In genomic region chr17:64978138-64978537, GRCh38 we compare ENCODE assay signal across 17 cellular contexts. TPM values are rescaled to one million over a fixed set of nuclear protein-coding genes. Genes with fewer than 3 reads are reported as not detected.
DNase-seq lines count a peak whose midpoint lies in the region; ATAC-seq, FAIRE-seq and TF ChIP-seq lines count a peak whose summit lies in the region.
"Had no signal": no experiment of that assay in that cellular context is flagged by ENCODE, and none has a peak within 500 bp of the region (broad histone marks: within the 10 kb centered on the region; RNA-seq: fewer than 3 reads in every experiment).

No MANE protein-coding gene starts in this region.

- WGBS in mesendoderm (ENCODE audit: extremely low coverage, insufficient coverage, low lambda C conversion rate), result no CpG with 5 or more reads among the region's 2 CpGs

- no peak for ATAC-seq in natural killer cell

- H3K4me1 Mint-ChIP-seq in CD4-positive, alpha-beta memory T cell, result peaks cover 33 to 65% (median 43%) of the 10 kb centered on the region in 4 donors
- H3K4me1 Mint-ChIP-seq in astrocyte (ENCODE audit: low read depth, unreplicated experiment), result peaks cover 20% of the 10 kb centered on the region
- H3K4me1 Mint-ChIP-seq in natural killer cell, result peaks cover 27 to 32% of the 10 kb centered on the region in 2 donors

- no peak for TF ChIP-seq CTCF in astrocyte (IDR thresholded peaks at IDR 0.05; ENCODE audit: insufficient read depth, low read depth, low read length)
- no peak for TF ChIP-seq CTCF in natural killer cell (IDR thresholded peaks at IDR 0.05)

- no peak overlapping the region for H4K8ac ChIP-seq in mesendoderm (ENCODE audit: low read depth, low read length)

- H3K56ac ChIP-seq in mesendoderm (ENCODE audit: low read length), result no peak overlapping the region

- no peak overlapping the region for H2BK120ac ChIP-seq in mesendoderm (ENCODE audit: low read depth, low read length)

- no peak overlapping the region for H2BK5ac ChIP-seq in mesendoderm (ENCODE audit: low read length)

- no peak overlapping the region for H3K23ac ChIP-seq in mesendoderm (ENCODE audit: low read length)

- H3K36me3 Mint-ChIP-seq in CD4-positive, alpha-beta memory T cell, result peaks cover 0 to 15% of the 10 kb centered on the region in 2 donors
- peaks cover 2% of the 10 kb centered on the region for H3K36me3 Mint-ChIP-seq in astrocyte (ENCODE audit: low read depth, unreplicated experiment)
- H3K36me3 Mint-ChIP-seq in natural killer cell, result no peaks in the 10 kb centered on the region

- peaks cover 0 to 8% (median 0%) of the 10 kb centered on the region in 8 donors for H3K9me3 Mint-ChIP-seq in CD4-positive, alpha-beta memory T cell
- H3K9me3 Mint-ChIP-seq in astrocyte (ENCODE audit: unreplicated experiment), result no peaks in the 10 kb centered on the region
- no peaks in the 10 kb centered on the region for H3K9me3 Mint-ChIP-seq in natural killer cell

- H3K27ac ChIP-seq in CD4-positive, alpha-beta memory T cell (ENCODE audit: low read depth, low read length), result no peak overlapping the region
- peak overlapping the region; percentile 24 for H3K27ac ChIP-seq in KOPT-K1 (ENCODE audit: low read depth, low read length, poor library complexity, severe bottlenecking)
- no peak overlapping the region for H3K27ac ChIP-seq in astrocyte (ENCODE audit: low read depth, low read length)
- no peak overlapping the region for H3K27ac ChIP-seq in mesendoderm (ENCODE audit: low read depth, low read length)
- H3K27ac ChIP-seq: SJCRH30 had no signal

- POLR2A ChIA-PET in CD4-positive, alpha-beta memory T cell (lab: Charles Lee; ENCODE audit: partially characterized antibody), result interaction anchor here (0.6 kb wide), 1 partner anchor 158 kb away, joined by 4 read pairs; no protein-coding TSS in a partner anchor

- H3K4ac ChIP-seq in mesendoderm (ENCODE audit: low read depth, low read length), result no peak overlapping the region

- peaks cover 1% of the 10 kb centered on the region for H4K20me1 ChIP-seq in astrocyte (ENCODE audit: insufficient read depth, low read length)

- no peak overlapping the region for H2AK5ac ChIP-seq in mesendoderm (ENCODE audit: low read length)

- no peak overlapping the region for H4K5ac ChIP-seq in mesendoderm (ENCODE audit: low read length)

- no peak overlapping the region for H3K4me3 ChIP-seq in CD4-positive, alpha-beta memory T cell (ENCODE audit: low read length in 2 of 2)
- H3K4me3 ChIP-seq in astrocyte (ENCODE audit: insufficient read depth, low read depth, low read length) (no peak overlapping the region), mesendoderm (ENCODE audit: low read length) (no peak overlapping the region)
- H3K4me3 ChIP-seq: SJCRH30 had no signal

- no peak for DNase-seq in CD4-positive, alpha-beta memory T cell
- DNase-seq in astrocyte (ENCODE audit: low read depth), result no peak
- no peak for DNase-seq in natural killer cell
- no peak for DNase-seq in NCI-H446 (lab: John Stamatoyannopoulos, UW)
- DNase-seq in mesendoderm, result no peak
- DNase-seq in GOT3 (lab: John Stamatoyannopoulos, UW), result no peak
- DNase-seq: DMS79, H7, NCI-H1417, NCI-H1930, NCI-H2171, NCI-H510A treated with DMSO at 0.1 percent for 48 hours, RPMI8226, SJCRH30 had no signal

- intact Hi-C loops in CD4-positive, alpha-beta memory T cell (cut with micrococcal nuclease), result no loop called here
- intact Hi-C loops in natural killer cell (cut with micrococcal nuclease), result no loop called here

- H3K4me1 ChIP-seq in CD4-positive, alpha-beta memory T cell (ENCODE audit: insufficient read depth, low read length), result peaks cover 38% of the 10 kb centered on the region
- H3K4me1 ChIP-seq in astrocyte (ENCODE audit: insufficient read depth, low read length), result peaks cover 6% of the 10 kb centered on the region
- H3K4me1 ChIP-seq in mesendoderm (ENCODE audit: control insufficient read depth, low read depth, low read length), result no peaks in the 10 kb centered on the region
- H3K4me1 ChIP-seq: SJCRH30 had no signal

- FAIRE-seq in astrocyte (lab: Jason Lieb, UNC), result no peak
- FAIRE-seq: G401.6, GM12891 had no signal

- H3K9ac ChIP-seq in astrocyte (ENCODE audit: low read length) (no peak overlapping the region), mesendoderm (ENCODE audit: low read length) (no peak overlapping the region)

- peak overlapping the region in 4 of 7 donors; percentile 30 to 55 (median 32) for H3K27ac Mint-ChIP-seq in CD4-positive, alpha-beta memory T cell
- H3K27ac Mint-ChIP-seq in astrocyte (ENCODE audit: unreplicated experiment) (no peak overlapping the region), natural killer cell (peak overlapping the region in 1 of 2 donors; percentile 99)

- no peak overlapping the region for H3K4me2 ChIP-seq in astrocyte (ENCODE audit: low read length)
- no peak overlapping the region for H3K4me2 ChIP-seq in mesendoderm (ENCODE audit: low read length)

- no peak overlapping the region for H2AFZ ChIP-seq in astrocyte (ENCODE audit: low read depth, low read length)

- H3K9me3 ChIP-seq in CD4-positive, alpha-beta memory T cell (ENCODE audit: control insufficient read depth in 1 of 2, low read length in 2 of 2), result no peaks in the 10 kb centered on the region
- H3K9me3 ChIP-seq in KOPT-K1 (ENCODE audit: insufficient read depth, low read length, poor library complexity, severe bottlenecking) (no peaks in the 10 kb centered on the region), astrocyte (ENCODE audit: insufficient read depth, low read depth, low read length) (no peaks in the 10 kb centered on the region)
- H3K9me3 ChIP-seq: SJCRH30 had no signal

- H3K18ac ChIP-seq in mesendoderm (ENCODE audit: low read length), result no peak overlapping the region

- H3K36me3 ChIP-seq in CD4-positive, alpha-beta memory T cell (ENCODE audit: insufficient read depth, low read length), result no peaks in the 10 kb centered on the region
- H3K36me3 ChIP-seq in KOPT-K1 (ENCODE audit: insufficient read depth, low read length) (no peaks in the 10 kb centered on the region), astrocyte (ENCODE audit: insufficient read depth, low read length) (peaks cover under 1% of the 10 kb centered on the region), mesendoderm (ENCODE audit: control insufficient read depth, insufficient read depth, low read length) (no peaks in the 10 kb centered on the region)
- H3K36me3 ChIP-seq: SJCRH30 had no signal

- CTCF ChIA-PET in CD4-positive, alpha-beta memory T cell (lab: Charles Lee; ENCODE audit: partially characterized antibody), result no interaction called here

- H3K27me3 ChIP-seq in CD4-positive, alpha-beta memory T cell (ENCODE audit: insufficient read depth, low read length), result no peaks in the 10 kb centered on the region
- H3K27me3 ChIP-seq in astrocyte (ENCODE audit: insufficient read depth, low read length) (no peaks in the 10 kb centered on the region), mesendoderm (ENCODE audit: insufficient read depth, low read length, poor library complexity) (no peaks in the 10 kb centered on the region)
- H3K27me3 ChIP-seq: SJCRH30 had no signal

- H3K79me2 ChIP-seq in astrocyte (ENCODE audit: insufficient read depth, low read length), result no peaks in the 10 kb centered on the region
- H3K79me2 ChIP-seq in mesendoderm (ENCODE audit: control insufficient read depth, insufficient read depth, low read length), result no peaks in the 10 kb centered on the region

- H3K4me3 Mint-ChIP-seq in CD4-positive, alpha-beta memory T cell, result no peak overlapping the region
- H3K4me3 Mint-ChIP-seq in astrocyte (ENCODE audit: unreplicated experiment) (peak overlapping the region; percentile 62), natural killer cell (peak overlapping the region; percentile 21)

- no peak overlapping the region for H2BK15ac ChIP-seq in mesendoderm (replicated peaks; ENCODE audit: low read depth)

- H3K27me3 Mint-ChIP-seq in CD4-positive, alpha-beta memory T cell, result no peaks in the 10 kb centered on the region
- H3K27me3 Mint-ChIP-seq in astrocyte (ENCODE audit: low read depth, unreplicated experiment), result no peaks in the 10 kb centered on the region
- H3K27me3 Mint-ChIP-seq in natural killer cell (ENCODE audit: low read depth in 2 of 2), result no peaks in the 10 kb centered on the region

- no peaks in the 10 kb centered on the region for H3K79me1 ChIP-seq in mesendoderm (ENCODE audit: low read length)

RNA-seq across cellular contexts. Expression of gene LRRC37A3, which starts 58.9 kb away (rescaled TPM):
- 10 to 100 TPM; 36.4 to 42.8 TPM for total RNA-seq in CD4-positive, alpha-beta memory T cell
- 1 to 10 TPM in 1 of 2 donors, under 1 TPM in 1; 0.60 to 2.5 TPM for polyA plus RNA-seq in CD4-positive, alpha-beta memory T cell
- 16.1 and 16.4 TPM in 2 replicates for total RNA-seq in astrocyte
- 10 to 100 TPM in 2 of 3 donors, 1 to 10 TPM in 1; 7.8 to 22.7 (median 10.5) TPM for total RNA-seq in natural killer cell
- polyA plus RNA-seq in mesendoderm (2013, experiment 1 of 2), result 2.3 TPM
- polyA plus RNA-seq in mesendoderm (2013, experiment 2 of 2), result 2.5 TPM

Comparison
In these comparisons a context has a peak if more than half of its experiments do, and no peak if none do; other contexts are left out.
1. H3K4me3 Mint-ChIP-seq: peak in astrocyte (single experiment) and natural killer cell (single experiment); none in CD4-positive, alpha-beta memory T cell (0 of 8).